In genomic region chr2:119004602-119005001, GRCh38 we compare ENCODE assay signal across 31 cellular contexts.
A peak's percentile ranks its signal among the peaks of the same experiment; 100 is the strongest.
DNase-seq lines count a peak whose midpoint lies in the region; ATAC-seq and TF ChIP-seq lines count a peak whose summit lies in the region.
"Had no signal": no experiment of that assay in that cellular context is flagged by ENCODE, and none has a peak within 500 bp of the region (broad histone marks: within the 10 kb centered on the region; RNA-seq: fewer than 3 reads in every experiment).

No MANE protein-coding gene starts in this region.

- H3K4me3 ChIP-seq in testis, result no peak overlapping the region
- H3K4me3 ChIP-seq in tibial artery, result no peak overlapping the region
- H3K4me3 ChIP-seq: GM23248, K562, MG63, ovary, uterus had no signal

- no peaks in the 10 kb centered on the region for H3K4me1 Mint-ChIP-seq in activated CD8-positive, alpha-beta memory T cell treated with anti-CD3 and anti-CD28 coated beads, Interleukin-2, amount 10 ng/mL, durations not matched to agents 7 days and 5 days
- H3K4me1 Mint-ChIP-seq: activated naive CD4-positive, alpha-beta T cell treated with anti-CD3 and anti-CD28 coated beads, Interleukin-2, amount 50 U/mL, for 24 hours; brain; CD8-positive, alpha-beta memory T cell; neural crest cell; stimulated activated naive B cell treated with anti-CD40 and anti-IgM and Interleukin-4, amounts not matched to agents 10 μg/mL and 1 μg/mL and 100 μg/mL, for 72 hours had no signal

- no peaks in the 10 kb centered on the region for H3K27me3 ChIP-seq in testis
- H3K27me3 ChIP-seq in tibial artery, result peaks cover 0 to 2% of the 10 kb centered on the region in 2 donors
- H3K27me3 ChIP-seq: BE2C, ovary, uterus had no signal

- H3K27ac Mint-ChIP-seq in activated CD8-positive, alpha-beta memory T cell treated with anti-CD3 and anti-CD28 coated beads, Interleukin-2, amount 10 ng/mL, durations not matched to agents 7 days and 5 days, result no peak overlapping the region
- H3K27ac Mint-ChIP-seq: activated CD8-positive, alpha-beta T cell treated with anti-CD3 and anti-CD28 coated beads for 36 hours; activated naive CD4-positive, alpha-beta T cell treated with anti-CD3 and anti-CD28 coated beads, Interleukin-2, amount 50 U/mL, for 24 hours; activated T-helper 2 cell treated with anti-CD3 and anti-CD28 coated beads, Interferon-gamma antibody, Interleukin-2, Interleukin-4, amounts not matched to agents 10 μg/mL and 5 μg/mL and 100 μg/mL, durations not matched to agents 14 hours and 24 hours and 36 hours; brain; CD8-positive, alpha-beta memory T cell; stimulated activated naive B cell treated with anti-CD40 and anti-IgM and Interleukin-4, amounts not matched to agents 10 μg/mL and 1 μg/mL and 100 μg/mL, for 72 hours; T-helper 2 cell treated with Interferon-gamma antibody and Interleukin-4, amounts not matched to agents 5 μg/mL and 100 μg/mL, for 36 hours had no signal

- TF ChIP-seq CTCF in testis (IDR thresholded peaks at IDR 0.05) (no peak), tibial artery (IDR thresholded peaks at IDR 0.05) (no peak)

- H3K36me3 ChIP-seq in testis (ENCODE audit: low read depth, missing control alignments), result no peaks in the 10 kb centered on the region
- no peaks in the 10 kb centered on the region for H3K36me3 ChIP-seq in tibial artery
- H3K36me3 ChIP-seq: BE2C, MG63, ovary, uterus had no signal

- no peak overlapping the region for H3K27ac ChIP-seq in testis
- H3K27ac ChIP-seq in tibial artery, result no peak overlapping the region
- H3K27ac ChIP-seq: GM23248, ovary, uterus had no signal

- H3K9me3 ChIP-seq in testis, result no peaks in the 10 kb centered on the region
- no peaks in the 10 kb centered on the region for H3K9me3 ChIP-seq in tibial artery
- H3K9me3 ChIP-seq: BE2C, MG63, ovary, uterus had no signal

- H3K36me3 Mint-ChIP-seq in activated CD8-positive, alpha-beta memory T cell treated with anti-CD3 and anti-CD28 coated beads, Interleukin-2, amount 10 ng/mL, durations not matched to agents 7 days and 5 days, result no peaks in the 10 kb centered on the region
- H3K36me3 Mint-ChIP-seq: activated naive CD4-positive, alpha-beta T cell treated with anti-CD3 and anti-CD28 coated beads, Interleukin-2, amount 50 U/mL, for 24 hours; brain; CD8-positive, alpha-beta memory T cell; stimulated activated naive B cell treated with anti-CD40 and anti-IgM and Interleukin-4, amounts not matched to agents 10 μg/mL and 1 μg/mL and 100 μg/mL, for 72 hours had no signal

- DNase-seq in MV-4-11 (lab: John Stamatoyannopoulos, UW) (peak; percentile 43), SW480 (ENCODE audit: low spot score) (peak; percentile 26), kidney tubule cell (ENCODE audit: low spot score) (peak; percentile 78), testis (peak; percentile 7), tibial artery (no peak)
- DNase-seq in activated CD8-positive, alpha-beta memory T cell treated with anti-CD3 and anti-CD28 coated beads, Interleukin-2, amount 10 ng/mL, durations not matched to agents 7 days and 5 days, result no peak
- DNase-seq: ACHN; activated CD4-positive, alpha-beta T cell treated with anti-CD3 and anti-CD28 coated beads for 1 hour; activated CD8-positive, alpha-beta T cell treated with anti-CD3 and anti-CD28 coated beads for 36 hours; amniotic stem cell; BE2C; CD8-positive, alpha-beta memory T cell; cerebellar nuclear complex; EL; mesenchymal stem cell; MG63; NCI-H1436 treated with DMSO at 0.1 percent for 48 hours; NCI-H510A; ovary; stimulated activated naive B cell treated with anti-CD40 and anti-IgM and Interleukin-4, amounts not matched to agents 10 μg/mL and 1 μg/mL and 100 μg/mL, for 72 hours; substantia nigra; uterus had no signal

- WGBS in testis, 2 donors, result 87 to 89% methylated on average over 3 of the region's 3 CpGs

- H3K27me3 Mint-ChIP-seq in activated CD8-positive, alpha-beta memory T cell treated with anti-CD3 and anti-CD28 coated beads, Interleukin-2, amount 10 ng/mL, durations not matched to agents 7 days and 5 days, result no peaks in the 10 kb centered on the region

- H3K9me3 Mint-ChIP-seq in activated CD8-positive, alpha-beta memory T cell treated with anti-CD3 and anti-CD28 coated beads, Interleukin-2, amount 10 ng/mL, durations not matched to agents 7 days and 5 days (ENCODE audit: low read depth), result no peaks in the 10 kb centered on the region
- H3K9me3 Mint-ChIP-seq: activated CD8-positive, alpha-beta T cell treated with anti-CD3 and anti-CD28 coated beads for 36 hours; activated naive CD4-positive, alpha-beta T cell treated with anti-CD3 and anti-CD28 coated beads, Interleukin-2, amount 50 U/mL, for 24 hours; activated T-helper 2 cell treated with anti-CD3 and anti-CD28 coated beads, Interferon-gamma antibody, Interleukin-2, Interleukin-4, amounts not matched to agents 10 μg/mL and 5 μg/mL and 100 μg/mL, durations not matched to agents 14 hours and 24 hours and 36 hours; neural crest cell; T-helper 2 cell treated with Interferon-gamma antibody and Interleukin-4, amounts not matched to agents 5 μg/mL and 100 μg/mL, for 36 hours had no signal

- intact Hi-C loops in testis (cut with DNase I; ENCODE audit: low total_unique reads) (no loop called here), tibial artery (cut with DNase I; ENCODE audit: low total_unique reads) (no loop called here)

- no peak for ATAC-seq in activated CD8-positive, alpha-beta memory T cell treated with anti-CD3 and anti-CD28 coated beads, Interleukin-2, amount 10 ng/mL, durations not matched to agents 7 days and 5 days
- ATAC-seq in HG02588 (IDR thresholded peaks at IDR 0.05; ENCODE audit: unreplicated experiment), result no peak
- ATAC-seq: activated CD8-positive, alpha-beta T cell treated with anti-CD3 and anti-CD28 coated beads for 36 hours; K562; Right ventricle myocardium inferior; stimulated activated naive B cell treated with anti-CD40 and anti-IgM and Interleukin-4, amounts not matched to agents 10 μg/mL and 1 μg/mL and 100 μg/mL, for 72 hours had no signal

- TF ChIP-seq POLR2A in testis (IDR thresholded peaks at IDR 0.05), result no peak

- CTCF ChIA-PET in activated CD8-positive, alpha-beta memory T cell treated with anti-CD3 and anti-CD28 coated beads, Interleukin-2, amount 10 ng/mL, durations not matched to agents 7 days and 5 days (lab: Charles Lee), result no interaction called here

- H3K4me1 ChIP-seq in testis (no peaks in the 10 kb centered on the region), tibial artery (no peaks in the 10 kb centered on the region)
- H3K4me1 ChIP-seq: BE2C, uterus had no signal

- H3K4me3 Mint-ChIP-seq in activated CD8-positive, alpha-beta memory T cell treated with anti-CD3 and anti-CD28 coated beads, Interleukin-2, amount 10 ng/mL, durations not matched to agents 7 days and 5 days, result no peak overlapping the region
- H3K4me3 Mint-ChIP-seq: activated CD8-positive, alpha-beta T cell treated with anti-CD3 and anti-CD28 coated beads for 36 hours; activated naive CD4-positive, alpha-beta T cell treated with anti-CD3 and anti-CD28 coated beads, Interleukin-2, amount 50 U/mL, for 24 hours; brain; CD8-positive, alpha-beta memory T cell; neural crest cell; stimulated activated naive B cell treated with anti-CD40 and anti-IgM and Interleukin-4, amounts not matched to agents 10 μg/mL and 1 μg/mL and 100 μg/mL, for 72 hours; T-helper 2 cell treated with Interferon-gamma antibody and Interleukin-4, amounts not matched to agents 5 μg/mL and 100 μg/mL, for 36 hours had no signal

Comparison
In these comparisons a context has a peak if more than half of its experiments do, and no peak if none do; other contexts are left out.
1. DNase-seq: peak in MV-4-11 (single experiment), SW480 (single experiment), kidney tubule cell (single experiment) and testis (single experiment); none in tibial artery (0 of 2) and activated CD8-positive, alpha-beta memory T cell treated with anti-CD3 and anti-CD28 coated beads, Interleukin-2, amount 10 ng/mL, durations not matched to agents 7 days and 5 days (single experiment).